Comparison of ENCODE assay signal across 10 cellular contexts in the genomic region with DNA sequence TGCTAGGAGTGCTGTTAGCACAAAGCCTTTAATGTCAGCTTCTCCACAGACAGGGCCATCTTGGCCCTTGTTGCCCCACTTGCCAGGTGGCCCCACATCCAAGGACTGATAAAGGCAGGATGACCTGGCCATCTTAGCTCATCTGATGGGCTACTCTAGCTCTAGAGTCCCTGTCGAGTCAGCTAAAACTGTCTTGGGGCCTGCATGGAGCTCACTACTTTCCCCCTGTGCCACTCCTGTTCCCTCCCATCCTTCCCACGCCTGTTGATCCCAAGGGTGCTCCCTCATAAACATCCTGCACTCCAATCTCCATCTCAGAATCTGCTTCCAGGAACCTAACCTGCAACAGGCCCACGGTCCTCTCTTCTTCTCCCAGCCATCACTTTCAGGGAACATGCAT. TPM values are rescaled to one million over a fixed set of nuclear protein-coding genes. Genes with fewer than 3 reads are reported as not detected.
DNase-seq lines count a peak whose midpoint lies in the region; ATAC-seq and TF ChIP-seq lines count a peak whose summit lies in the region.
"Had no signal": no experiment of that assay in that cellular context is flagged by ENCODE, and none has a peak within 500 bp of the region (broad histone marks: within the 10 kb centered on the region; RNA-seq: fewer than 3 reads in every experiment).

No MANE protein-coding gene starts in this region.

- H2AFZ ChIP-seq in Karpas-422 (ENCODE audit: low read length) (peak overlapping the region; percentile 96), parathyroid adenoma (peak overlapping the region; percentile 84)

- H3K36me3 ChIP-seq in Karpas-422 (ENCODE audit: insufficient read depth, low read length) (peaks cover 16% of the 10 kb centered on the region; the same call in 1 of the 2 replicates), parathyroid adenoma (ENCODE audit: control insufficient read depth, insufficient read depth, low read length) (no peaks in the 10 kb centered on the region)
- H3K36me3 ChIP-seq in effector memory CD4-positive, alpha-beta T cell (ENCODE audit: control insufficient read depth, insufficient read depth, low read length), result no peaks in the 10 kb centered on the region

- H3K79me2 ChIP-seq in Karpas-422 (ENCODE audit: low read length) (peaks cover 41% of the 10 kb centered on the region), parathyroid adenoma (no peaks in the 10 kb centered on the region)

- peaks cover 46% of the 10 kb centered on the region for H3K4me1 Mint-ChIP-seq in CD4-positive, alpha-beta T cell (ENCODE audit: low read depth)

- no peaks in the 10 kb centered on the region for H3K9me3 ChIP-seq in CD4-positive, alpha-beta T cell (ENCODE audit: control insufficient read depth, low read length)
- H3K9me3 ChIP-seq in Karpas-422 (ENCODE audit: low read length) (no peaks in the 10 kb centered on the region), parathyroid adenoma (ENCODE audit: control insufficient read depth, low read length) (no peaks in the 10 kb centered on the region)
- no peaks in the 10 kb centered on the region for H3K9me3 ChIP-seq in effector memory CD4-positive, alpha-beta T cell (ENCODE audit: control insufficient read depth, low read length)

- H4K20me1 ChIP-seq in Karpas-422 (ENCODE audit: insufficient read depth, low read depth, low read length), result no peaks in the 10 kb centered on the region

- intact Hi-C loops in CD4-positive, alpha-beta T cell (cut with DNase I, micrococcal nuclease), result loop anchor here (2.0 to 10.0 kb wide), 3 partner anchors 45 to 86 kb away; no protein-coding TSS in a partner anchor

- H3K27ac ChIP-seq in CD4-positive, alpha-beta T cell (ENCODE audit: low read depth, low read length), result peak overlapping the region; percentile 73
- no peak overlapping the region for H3K27ac ChIP-seq in Karpas-422 (ENCODE audit: low read length)
- peak overlapping the region; percentile 53 for H3K27ac ChIP-seq in effector memory CD4-positive, alpha-beta T cell (ENCODE audit: insufficient read depth, low read length, poor library complexity, severe bottlenecking)
- H3K27ac ChIP-seq in parathyroid adenoma, result no peak overlapping the region

- CTCF ChIA-PET in CD4-positive, alpha-beta T cell (lab: Charles Lee), result interaction anchor here (0.8 to 1.2 kb wide), 2 partner anchors 18 to 84 kb away, joined by 4 to 5 read pairs; no protein-coding TSS in a partner anchor

- H3K27me3 ChIP-seq in CD4-positive, alpha-beta T cell (ENCODE audit: control insufficient read depth, insufficient read depth, low read length), result no peaks in the 10 kb centered on the region
- no peaks in the 10 kb centered on the region for H3K27me3 ChIP-seq in Karpas-422 (ENCODE audit: low read length)
- H3K27me3 ChIP-seq in effector memory CD4-positive, alpha-beta T cell (replicated peaks; ENCODE audit: control insufficient read depth, insufficient read depth, low read length, poor library complexity, severe bottlenecking), result no peaks in the 10 kb centered on the region
- H3K27me3 ChIP-seq in parathyroid adenoma (ENCODE audit: control insufficient read depth, insufficient read depth, low read length), result no peaks in the 10 kb centered on the region

- H3K9me2 ChIP-seq in Karpas-422 (replicated peaks; ENCODE audit: insufficient read depth, low read length), result no peaks in the 10 kb centered on the region

- peak overlapping the region; percentile 96 for H3K27ac Mint-ChIP-seq in CD4-positive, alpha-beta T cell

- H3K4me1 ChIP-seq in Karpas-422 (ENCODE audit: low read length) (peaks cover 27% of the 10 kb centered on the region), parathyroid adenoma (no peaks in the 10 kb centered on the region)
- peaks cover 23% of the 10 kb centered on the region for H3K4me1 ChIP-seq in effector memory CD4-positive, alpha-beta T cell (ENCODE audit: control insufficient read depth, insufficient read depth, low read length, poor library complexity, severe bottlenecking)

- peaks cover 36% of the 10 kb centered on the region for H3K36me3 Mint-ChIP-seq in CD4-positive, alpha-beta T cell (ENCODE audit: low read depth)

- peak overlapping the region; percentile 90 for H3K4me3 Mint-ChIP-seq in CD4-positive, alpha-beta T cell

- TF ChIP-seq CTCF in CD4-positive, alpha-beta T cell (IDR thresholded peaks at IDR 0.05), result no peak
- no peak for TF ChIP-seq CTCF in parathyroid adenoma (IDR thresholded peaks at IDR 0.05)

- H3K4me3 ChIP-seq in Karpas-422 (ENCODE audit: low read length), result peak overlapping the region; percentile 87
- H3K4me3 ChIP-seq in effector memory CD4-positive, alpha-beta T cell (ENCODE audit: insufficient read depth, low read depth, low read length, poor library complexity, severe bottlenecking), result peak overlapping the region; percentile 46
- H3K4me3 ChIP-seq in parathyroid adenoma (ENCODE audit: low read depth, low read length), result peak overlapping the region; percentile 49

- peak overlapping the region; percentile 93 for H3K4me2 ChIP-seq in Karpas-422 (ENCODE audit: low read depth, low read length, poor library complexity, severe bottlenecking)
- H3K4me2 ChIP-seq in parathyroid adenoma (ENCODE audit: low read length), result peak overlapping the region; percentile 76

- DNase-seq in CD4-positive, alpha-beta T cell, result no peak
- DNase-seq in Karpas-422 (no peak), C1 segment of cervical spinal cord (lab: John Stamatoyannopoulos, UW) (no peak)
- DNase-seq in effector memory CD4-positive, alpha-beta T cell, result no peak

- H3K9me3 Mint-ChIP-seq in CD4-positive, alpha-beta T cell, result no peaks in the 10 kb centered on the region

- POLR2A ChIA-PET in CD4-positive, alpha-beta T cell (lab: Charles Lee), result interaction anchor here (0.9 to 2.0 kb wide), 10 partner anchors 13 to 102 kb away, joined by 3 to 19 read pairs (median 4); a partner anchor contains a TSS

- H3K27me3 Mint-ChIP-seq in CD4-positive, alpha-beta T cell, result no peaks in the 10 kb centered on the region

- ATAC-seq in CD4-positive, alpha-beta T cell (ENCODE audit: poor library complexity), result no peak
- ATAC-seq in GM18907 (IDR thresholded peaks at IDR 0.05; ENCODE audit: unreplicated experiment) (no peak), GM18870 (IDR thresholded peaks at IDR 0.05; ENCODE audit: unreplicated experiment) (no peak), GM18868 (IDR thresholded peaks at IDR 0.05; ENCODE audit: unreplicated experiment) (no peak)

- H3K9ac ChIP-seq in Karpas-422 (ENCODE audit: low read length), result peak overlapping the region; percentile 95
- H3K9ac ChIP-seq in parathyroid adenoma, result no peak overlapping the region

RNA-seq across cellular contexts. Expression of a gene that starts 0.7 kb away (rescaled TPM):
- total RNA-seq in CD4-positive, alpha-beta T cell, result 10 to 100 TPM; 11.7 to 12.5 TPM
- 90.5 and 90.8 TPM in 2 replicates for total RNA-seq in Karpas-422 (2014; rRNA removed; shearing (Covaris generic); ENCODE audit: low replicate concordance)
- total RNA-seq: SK-MEL-5 had no signal

RNA-seq across cellular contexts. Expression of a gene that starts 31.4 kb away (rescaled TPM):
- total RNA-seq in CD4-positive, alpha-beta T cell, result 10 to 100 TPM; 25.9 to 28.4 TPM
- total RNA-seq in Karpas-422 (2014; rRNA removed; shearing (Covaris generic); ENCODE audit: low replicate concordance), result not detected in 2 replicates
- total RNA-seq: LHCN-M2, SK-MEL-5 had no signal

RNA-seq across cellular contexts. Expression of a gene that starts 48.6 kb away (rescaled TPM):
- total RNA-seq in CD4-positive, alpha-beta T cell, result 100 to 1,000 TPM; 141 to 147 TPM
- 53.6 and 97.8 TPM in 2 replicates for total RNA-seq in Karpas-422 (2014; rRNA removed; shearing (Covaris generic); ENCODE audit: low replicate concordance)

Comparison
In these comparisons a context has a peak if more than half of its experiments do, and no peak if none do; other contexts are left out.
1. H3K27ac ChIP-seq: peak in CD4-positive, alpha-beta T cell (single experiment) and effector memory CD4-positive, alpha-beta T cell (single experiment); none in Karpas-422 (single experiment) and parathyroid adenoma (single experiment).
2. RNA of a gene that starts 31.4 kb away (total RNA-seq): 25.9 to 28.4 TPM in CD4-positive, alpha-beta T cell; not detected in Karpas-422; every median in the first group is over 10 times any median in the second.
3. Peak in every context shown above with its lines, with median percentiles within 50 percentile points of each other: H3K4me3 ChIP-seq.